In the genomic region with DNA sequence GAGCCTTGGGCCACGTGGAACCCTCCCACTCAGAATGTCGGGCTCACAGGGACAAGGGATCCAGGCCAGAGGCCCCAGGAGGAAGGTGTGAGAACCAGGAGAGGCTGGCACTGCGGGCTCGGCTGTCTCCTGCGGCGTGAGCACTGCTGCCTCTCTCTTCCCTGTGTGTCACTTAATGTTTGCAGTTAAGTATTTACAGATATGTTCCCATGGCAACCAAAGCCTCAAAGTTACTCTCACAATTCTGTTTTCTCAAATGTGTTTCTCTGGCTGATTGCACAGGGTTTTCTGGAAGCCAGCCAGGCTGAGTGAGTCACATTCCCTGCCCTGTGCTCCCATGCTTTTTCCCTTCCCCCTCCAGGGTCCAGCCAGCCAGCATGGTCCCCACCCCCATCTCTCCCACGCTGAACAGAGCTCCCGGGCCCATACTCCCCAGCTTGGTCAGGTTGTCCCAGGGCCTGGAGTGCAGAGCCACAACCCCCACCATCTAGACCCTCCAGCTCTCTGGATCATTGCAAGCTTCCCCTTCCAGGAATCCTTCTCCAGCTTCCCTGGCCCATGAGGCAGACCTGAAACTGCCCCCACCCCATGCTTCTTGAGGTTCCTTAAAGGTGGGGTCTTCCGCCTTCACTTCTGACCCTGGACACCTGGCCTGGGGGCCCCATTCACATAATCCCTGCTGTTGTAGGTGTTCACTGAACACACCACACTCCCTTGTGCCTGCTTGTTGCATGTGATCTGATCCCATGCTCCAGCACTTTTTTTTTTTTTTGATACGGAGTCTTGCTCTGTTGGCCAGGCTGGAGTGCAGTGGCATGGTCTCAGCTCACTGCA, we compare ENCODE assay signal across 9 cellular contexts.
DNase-seq lines count a peak whose midpoint lies in the region; ATAC-seq and TF ChIP-seq lines count a peak whose summit lies in the region.
"Had no signal": no experiment of that assay in that cellular context is flagged by ENCODE, and none has a peak within 500 bp of the region (broad histone marks: within the 10 kb centered on the region; RNA-seq: fewer than 3 reads in every experiment).

No MANE protein-coding gene starts in this region.

- H3K9ac ChIP-seq in mucosa of stomach (ENCODE audit: low read length): peak overlapping the region; percentile 16

- CTCF ChIA-PET in activated CD4-positive, alpha-beta T cell treated with anti-CD3 and anti-CD28 coated beads for 36 hours (lab: Charles Lee): no interaction called here
- CTCF ChIA-PET in T-cell (lab: Charles Lee): no interaction called here

- H3K9me3 ChIP-seq in Peyer's patch (no peaks in the 10 kb centered on the region), mucosa of stomach (ENCODE audit: control insufficient read depth, low read length) (no peaks in the 10 kb centered on the region)

- H3K4me3 ChIP-seq in Jurkat, Clone E6-1 (ENCODE audit: low read length): no peak overlapping the region
- no peak overlapping the region for H3K4me3 ChIP-seq in Peyer's patch
- H3K4me3 ChIP-seq in epithelial cell of proximal tubule (ENCODE audit: low read depth, low read length): no peak overlapping the region
- no peak overlapping the region for H3K4me3 ChIP-seq in mucosa of stomach (ENCODE audit: low read length)

- TF ChIP-seq CTCF in Peyer's patch (IDR thresholded peaks at IDR 0.05) (no peak), epithelial cell of proximal tubule (conservative IDR thresholded peaks at IDR 0.05; ENCODE audit: low read depth, low read length) (no peak)

- H3K36me3 Mint-ChIP-seq in activated CD4-positive, alpha-beta T cell treated with anti-CD3 and anti-CD28 coated beads for 36 hours (ENCODE audit: low read depth): no peaks in the 10 kb centered on the region
- no peaks in the 10 kb centered on the region for H3K36me3 Mint-ChIP-seq in T-cell
- H3K36me3 Mint-ChIP-seq: CD4-positive, alpha-beta memory T cell had no signal

- H3K4me1 ChIP-seq in Peyer's patch: peaks cover 0 to 16% (median 0%) of the 10 kb centered on the region in 4 donors
- peaks cover 16% of the 10 kb centered on the region for H3K4me1 ChIP-seq in mucosa of stomach (ENCODE audit: control insufficient read depth, insufficient read depth, low read length)

- intact Hi-C loops in activated CD4-positive, alpha-beta T cell treated with anti-CD3 and anti-CD28 coated beads for 36 hours (cut with DNase I, micrococcal nuclease): no loop called here

- no peak overlapping the region for H3K27ac ChIP-seq in Peyer's patch

- DNase-seq in activated CD4-positive, alpha-beta T cell treated with anti-CD3 and anti-CD28 coated beads for 36 hours: peak; percentile 15
- DNase-seq in activated CD4-positive, alpha-beta T cell treated with anti-CD3 and anti-CD28 coated beads, Interleukin-2, amount 50 U/mL, for 1 hour: no peak
- DNase-seq in Jurkat, Clone E6-1 (ENCODE audit: low read depth, low spot score): peak; percentile 38
- DNase-seq in Peyer's patch (peak; percentile 25 to 81 (median 80)), epithelial cell of proximal tubule (ENCODE audit: low read depth) (peak; percentile 95), T-cell (no peak)
- no peak for DNase-seq in activated naive CD4-positive, alpha-beta T cell (lab: John Stamatoyannopoulos, UW)

- H3K9me3 Mint-ChIP-seq in activated CD4-positive, alpha-beta T cell treated with anti-CD3 and anti-CD28 coated beads for 36 hours (ENCODE audit: low read depth): no peaks in the 10 kb centered on the region
- no peaks in the 10 kb centered on the region for H3K9me3 Mint-ChIP-seq in T-cell
- H3K9me3 Mint-ChIP-seq: CD4-positive, alpha-beta memory T cell had no signal

- POLR2A ChIA-PET in activated CD4-positive, alpha-beta T cell treated with anti-CD3 and anti-CD28 coated beads for 36 hours (lab: Charles Lee): no interaction called here
- POLR2A ChIA-PET in T-cell (lab: Charles Lee): no interaction called here

- no peak overlapping the region for H3K4me3 Mint-ChIP-seq in activated CD4-positive, alpha-beta T cell treated with anti-CD3 and anti-CD28 coated beads for 36 hours
- no peak overlapping the region for H3K4me3 Mint-ChIP-seq in T-cell
- H3K4me3 Mint-ChIP-seq: CD4-positive, alpha-beta memory T cell had no signal

- no peak for TF ChIP-seq POLR2A in Peyer's patch (IDR thresholded peaks at IDR 0.05)

- peaks cover 2% of the 10 kb centered on the region for H3K27me3 Mint-ChIP-seq in activated CD4-positive, alpha-beta T cell treated with anti-CD3 and anti-CD28 coated beads for 36 hours
- H3K27me3 Mint-ChIP-seq in T-cell: peaks cover 0 to 6% of the 10 kb centered on the region in 2 donors

- no peaks in the 10 kb centered on the region for H3K4me1 Mint-ChIP-seq in activated CD4-positive, alpha-beta T cell treated with anti-CD3 and anti-CD28 coated beads for 36 hours
- no peaks in the 10 kb centered on the region for H3K4me1 Mint-ChIP-seq in T-cell
- H3K4me1 Mint-ChIP-seq: CD4-positive, alpha-beta memory T cell had no signal

- H3K27ac Mint-ChIP-seq in activated CD4-positive, alpha-beta T cell treated with anti-CD3 and anti-CD28 coated beads for 36 hours: no peak overlapping the region
- no peak overlapping the region for H3K27ac Mint-ChIP-seq in T-cell

- ATAC-seq in activated CD4-positive, alpha-beta T cell treated with anti-CD3 and anti-CD28 coated beads for 36 hours: no peak
- no peak for ATAC-seq in T-cell (replicated peaks in 1 of 4)

- H3K36me3 ChIP-seq in Peyer's patch (no peaks in the 10 kb centered on the region), mucosa of stomach (ENCODE audit: control insufficient read depth, insufficient read depth, low read length) (no peaks in the 10 kb centered on the region)

- no peaks in the 10 kb centered on the region for H3K27me3 ChIP-seq in Peyer's patch
- H3K27me3 ChIP-seq in mucosa of stomach (ENCODE audit: control insufficient read depth, insufficient read depth, low read length): no peaks in the 10 kb centered on the region

Comparison
In these comparisons a context has a peak if more than half of its experiments do, and no peak if none do; other contexts are left out.
1. DNase-seq: peak in activated CD4-positive, alpha-beta T cell treated with anti-CD3 and anti-CD28 coated beads for 36 hours (single experiment), Jurkat, Clone E6-1 (single experiment), Peyer's patch (3 of 3) and epithelial cell of proximal tubule (single experiment); none in activated CD4-positive, alpha-beta T cell treated with anti-CD3 and anti-CD28 coated beads, Interleukin-2, amount 50 U/mL, for 1 hour (single experiment), T-cell (0 of 34) and activated naive CD4-positive, alpha-beta T cell (0 of 4).